ENCODE assay signal across 14 cellular contexts in the genomic region with DNA sequence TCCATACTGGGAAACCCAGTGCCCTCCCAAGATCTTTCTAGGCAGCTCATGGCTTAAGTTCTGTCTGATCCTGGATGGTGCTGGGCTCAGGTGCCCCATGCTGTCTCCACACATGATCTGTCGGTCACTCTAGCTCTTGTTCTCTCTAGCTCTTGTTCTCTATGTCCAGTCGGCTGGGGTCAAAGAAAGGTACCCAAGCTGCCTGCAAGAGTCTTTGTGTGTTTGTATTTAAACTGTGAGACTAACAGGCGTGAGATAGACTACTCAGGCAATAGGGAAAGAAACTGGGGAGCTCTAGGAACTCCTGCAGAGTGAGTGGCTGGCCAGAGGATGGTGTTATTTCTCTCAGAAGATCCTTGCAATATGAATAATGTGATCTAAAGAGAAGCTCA. TPM values are rescaled to one million over a fixed set of nuclear protein-coding genes. Genes with fewer than 3 reads are reported as not detected.
DNase-seq lines count a peak whose midpoint lies in the region; ATAC-seq and TF ChIP-seq lines count a peak whose summit lies in the region.
"Had no signal": no experiment of that assay in that cellular context is flagged by ENCODE, and none has a peak within 500 bp of the region (broad histone marks: within the 10 kb centered on the region; RNA-seq: fewer than 3 reads in every experiment).

No MANE protein-coding gene starts in this region.

- H3K4me1 Mint-ChIP-seq in WTC11 (no peaks in the 10 kb centered on the region), type B pancreatic cell (ENCODE audit: unreplicated experiment) (peaks cover 9% of the 10 kb centered on the region)
- H3K4me1 Mint-ChIP-seq: activated CD4-positive, alpha-beta T cell treated with anti-CD3 and anti-CD28 coated beads, Interleukin-2, amount 10 ng/mL, durations not matched to agents 7 days and 5 days; CD4-positive, alpha-beta memory T cell; naive B cell had no signal

- H3K9me3 Mint-ChIP-seq in WTC11 (no peaks in the 10 kb centered on the region), type B pancreatic cell (no peaks in the 10 kb centered on the region)
- H3K9me3 Mint-ChIP-seq: activated CD4-positive, alpha-beta T cell treated with anti-CD3 and anti-CD28 coated beads, Interleukin-2, amount 10 ng/mL, durations not matched to agents 7 days and 5 days; naive B cell; T-helper 2 cell treated with Interferon-gamma antibody and Interleukin-4, amounts not matched to agents 5 μg/mL and 100 μg/mL, for 36 hours had no signal

- intact Hi-C loops in left colon (cut with DNase I, micrococcal nuclease) (loop anchor here in 1 of 2 donors (2.0 kb wide), 2 partner anchors 172 to 316 kb away; no protein-coding TSS in a partner anchor), tibial artery (cut with DNase I; ENCODE audit: low total_unique reads) (loop anchor here (5.0 kb wide), 3 partner anchors 172 to 353 kb away; no protein-coding TSS in a partner anchor)

- H3K4me3 ChIP-seq in tibial artery, result no peak overlapping the region
- H3K4me3 ChIP-seq: ascending aorta had no signal

- no peaks in the 10 kb centered on the region for H3K9me3 ChIP-seq in tibial artery
- H3K9me3 ChIP-seq: ascending aorta had no signal

- no peaks in the 10 kb centered on the region for H3K27me3 ChIP-seq in tibial artery
- H3K27me3 ChIP-seq: ascending aorta had no signal

- POLR2A ChIA-PET in WTC11 (lab: Charles Lee), result interaction anchor here (0.5 to 0.6 kb wide), 2 partner anchors 104 to 295 kb away, joined by 3 read pairs; no protein-coding TSS in a partner anchor

- TF ChIP-seq CTCF in WTC11 (IDR thresholded peaks at IDR 0.05) (no peak), type B pancreatic cell (conservative IDR thresholded peaks at IDR 0.05) (peak; percentile 17), tibial artery (IDR thresholded peaks at IDR 0.05) (no peak)

- no peak overlapping the region for H3K4me3 Mint-ChIP-seq in WTC11
- H3K4me3 Mint-ChIP-seq in type B pancreatic cell, result no peak overlapping the region
- H3K4me3 Mint-ChIP-seq: activated CD4-positive, alpha-beta T cell treated with anti-CD3 and anti-CD28 coated beads, Interleukin-2, amount 10 ng/mL, durations not matched to agents 7 days and 5 days; CD4-positive, alpha-beta memory T cell; naive B cell; T-helper 2 cell treated with Interferon-gamma antibody and Interleukin-4, amounts not matched to agents 5 μg/mL and 100 μg/mL, for 36 hours had no signal

- no peaks in the 10 kb centered on the region for H3K4me1 ChIP-seq in tibial artery
- H3K4me1 ChIP-seq: ascending aorta had no signal

- peaks cover 4% of the 10 kb centered on the region; the same call in 1 of the 2 replicates for H3K27me3 Mint-ChIP-seq in WTC11 (ENCODE audit: low read depth)
- H3K27me3 Mint-ChIP-seq in type B pancreatic cell, result peaks cover 3% of the 10 kb centered on the region

- no peaks in the 10 kb centered on the region for H3K36me3 Mint-ChIP-seq in WTC11
- no peaks in the 10 kb centered on the region for H3K36me3 Mint-ChIP-seq in type B pancreatic cell
- H3K36me3 Mint-ChIP-seq: CD4-positive, alpha-beta memory T cell; naive B cell had no signal

- peak; percentile 67 for DNase-seq in NCI-H2107 treated with DMSO at 0.1 percent for 48 hours (lab: John Stamatoyannopoulos, UW; ENCODE audit: unreplicated experiment)
- no peak for DNase-seq in NCI-H2107 (lab: John Stamatoyannopoulos, UW)
- DNase-seq in WTC11 (ENCODE audit: low spot score), result no peak
- DNase-seq in left colon, result no peak
- no peak for DNase-seq in type B pancreatic cell (ENCODE audit: extremely low spot score, unreplicated experiment)
- no peak for DNase-seq in tibial artery
- no peak for DNase-seq in stimulated activated CD4-positive, alpha-beta T cell treated with anti-CD3 and anti-CD28 coated beads, Interleukin-1b, Interleukin-23, amount 100 ng/mL, for 48 hours
- DNase-seq in stimulated activated CD4-positive, alpha-beta T cell treated with anti-CD3 and anti-CD28 coated beads, Interleukin-2, amount 100 ng/mL, for 48 hours, result no peak
- DNase-seq: GOT3 had no signal

- CTCF ChIA-PET in WTC11 (lab: Charles Lee), result interaction anchor here (0.7 to 3.2 kb wide), 10 partner anchors 97 to 353 kb away, joined by 3 to 52 read pairs (median 4); a partner anchor contains a TSS

- no peak overlapping the region for H3K27ac ChIP-seq in tibial artery
- H3K27ac ChIP-seq: ascending aorta had no signal

- ATAC-seq in WTC11 (peak; percentile 17), left colon (peak; percentile 42)

- no peaks in the 10 kb centered on the region for H3K36me3 ChIP-seq in tibial artery
- H3K36me3 ChIP-seq: ascending aorta had no signal

- H3K27ac Mint-ChIP-seq in WTC11 (no peak overlapping the region), type B pancreatic cell (peak overlapping the region; percentile 3)
- H3K27ac Mint-ChIP-seq: activated CD4-positive, alpha-beta T cell treated with anti-CD3 and anti-CD28 coated beads, Interleukin-2, amount 10 ng/mL, durations not matched to agents 7 days and 5 days; T-helper 2 cell treated with Interferon-gamma antibody and Interleukin-4, amounts not matched to agents 5 μg/mL and 100 μg/mL, for 36 hours had no signal

TF ChIP-seq in WTC11, 78 proteins besides CTCF, POLR2A, EP300 and RAD21:
- TF ChIP-seq MYBL2 (CRISPR knock-in tag; IDR thresholded peaks at IDR 0.05) (no peak), TCF7 (CRISPR knock-in tag; IDR thresholded peaks at IDR 0.05; ENCODE audit: low read depth) (no peak), ATF1 (CRISPR knock-in tag; IDR thresholded peaks at IDR 0.05) (no peak), ZNF423 (CRISPR knock-in tag; IDR thresholded peaks at IDR 0.05) (no peak)

RNA-seq across cellular contexts. Expression of a gene that starts 40.2 kb away (rescaled TPM):
- 0.72 to 1.8 TPM (median 1.5 TPM) in 3 replicates for total RNA-seq in WTC11 (2021)
- total RNA-seq in left colon, result under 1 TPM in 1 of 2 donors, not detected in 1; 0.22 TPM
- 0.45 and 1.5 TPM in 2 replicates for total RNA-seq in type B pancreatic cell (ENCODE audit: low replicate concordance)
- total RNA-seq: ascending aorta; CD4-positive, alpha-beta memory T cell had no signal
